26 cellular contexts compared by ENCODE assay signal in genomic region chr3:21846976-21847375, GRCh38.
"Had no signal": no experiment of that assay in that cellular context is flagged by ENCODE, and none has a peak within 500 bp of the region (broad histone marks: within the 10 kb centered on the region; RNA-seq: fewer than 3 reads in every experiment).

No MANE protein-coding gene starts in this region.

- H3K27ac Mint-ChIP-seq: activated B cell treated with CpG ODN at 0.5 μM for 24 hours; activated CD4-positive, alpha-beta memory T cell treated with anti-CD3 and anti-CD28 coated beads for 36 hours; activated naive CD8-positive, alpha-beta T cell treated with anti-CD3 and anti-CD28 coated beads, Interleukin-2, amount 10 ng/mL, durations not matched to agents 7 days and 5 days; activated T-helper 17 cell treated with anti-CD3 and anti-CD28 coated beads, Interleukin-2, amount 50 U/mL, for 72 hours; brain; memory B cell; naive thymus-derived CD4-positive, alpha-beta T cell; neural progenitor cell; stimulated activated naive CD8-positive, alpha-beta T cell treated with anti-CD3 and anti-CD28 coated beads, Interleukin-15, amount 100 ng/mL, for 72 hours; T-cell had no signal

- H3K36me3 Mint-ChIP-seq: activated CD4-positive, alpha-beta memory T cell treated with anti-CD3 and anti-CD28 coated beads for 36 hours; activated naive CD8-positive, alpha-beta T cell treated with anti-CD3 and anti-CD28 coated beads, Interleukin-2, amount 10 ng/mL, durations not matched to agents 7 days and 5 days; brain; memory B cell; naive thymus-derived CD4-positive, alpha-beta T cell; neural progenitor cell; T-cell had no signal

- H3K9me3 Mint-ChIP-seq: activated B cell treated with CpG ODN at 0.5 μM for 24 hours; activated naive CD8-positive, alpha-beta T cell treated with anti-CD3 and anti-CD28 coated beads, Interleukin-2, amount 10 ng/mL, durations not matched to agents 7 days and 5 days; brain; memory B cell; neural progenitor cell; stimulated activated naive CD8-positive, alpha-beta T cell treated with anti-CD3 and anti-CD28 coated beads, Interleukin-15, amount 100 ng/mL, for 72 hours had no signal

- DNase-seq: activated B cell treated with CpG ODN at 0.5 μM for 24 hours; activated CD4-positive, alpha-beta memory T cell treated with anti-CD3 and anti-CD28 coated beads for 36 hours; activated CD4-positive, alpha-beta T cell treated with anti-CD3 and anti-CD28 coated beads for 4 hours; activated naive CD4-positive, alpha-beta T cell treated with Interleukin-2 at 50 U/mL for 16 hours; activated naive CD8-positive, alpha-beta T cell treated with anti-CD3 and anti-CD28 coated beads, Interleukin-2, amount 10 ng/mL, durations not matched to agents 7 days and 5 days; erythroblast; glutamatergic neuron; hippocampal formation; left lung; mucosa of descending colon; naive thymus-derived CD4-positive, alpha-beta T cell; stimulated activated CD4-positive, alpha-beta T cell treated with anti-CD3 and anti-CD28 coated beads, Interleukin-2, amount 100 ng/mL, for 48 hours; stimulated activated naive CD8-positive, alpha-beta T cell treated with anti-CD3 and anti-CD28 coated beads, Interleukin-15, amount 100 ng/mL, for 72 hours; T-cell; T-helper 9 cell; trophoblast cell had no signal

- H3K27me3 Mint-ChIP-seq: activated B cell treated with CpG ODN at 0.5 μM for 24 hours; activated CD4-positive, alpha-beta memory T cell treated with anti-CD3 and anti-CD28 coated beads for 36 hours; activated naive CD8-positive, alpha-beta T cell treated with anti-CD3 and anti-CD28 coated beads, Interleukin-2, amount 10 ng/mL, durations not matched to agents 7 days and 5 days; activated T-helper 17 cell treated with anti-CD3 and anti-CD28 coated beads, Interleukin-2, amount 50 U/mL, for 72 hours; brain; central memory CD8-positive, alpha-beta T cell; memory B cell; naive thymus-derived CD4-positive, alpha-beta T cell; stimulated activated naive CD8-positive, alpha-beta T cell treated with anti-CD3 and anti-CD28 coated beads, Interleukin-15, amount 100 ng/mL, for 72 hours; T-cell had no signal

- H3K9me3 ChIP-seq: left lung, mucosa of descending colon, prostate gland, right atrium auricular region, suprapubic skin had no signal

- H3K27me3 ChIP-seq: left lung, neural progenitor cell, right atrium auricular region, suprapubic skin had no signal

- H3K9ac ChIP-seq: neural progenitor cell had no signal

- H2AFZ ChIP-seq: neural progenitor cell had no signal

- ATAC-seq: activated T-helper 17 cell treated with anti-CD3 and anti-CD28 coated beads, Interleukin-2, amount 50 U/mL, for 72 hours; left lung; mucosa of descending colon; naive thymus-derived CD4-positive, alpha-beta T cell; stimulated activated naive CD8-positive, alpha-beta T cell treated with anti-CD3 and anti-CD28 coated beads, Interleukin-15, amount 100 ng/mL, for 72 hours; T-cell had no signal

- H3K27ac ChIP-seq: coronary artery, left lung, neural progenitor cell, prostate gland, right atrium auricular region, skin epidermis, suprapubic skin had no signal

- H3K4me3 ChIP-seq: coronary artery, left lung, mucosa of descending colon, neural progenitor cell, prostate gland, right atrium auricular region, skin epidermis, suprapubic skin had no signal

- H3K4me1 Mint-ChIP-seq: activated B cell treated with CpG ODN at 0.5 μM for 24 hours; activated naive CD8-positive, alpha-beta T cell treated with anti-CD3 and anti-CD28 coated beads, Interleukin-2, amount 10 ng/mL, durations not matched to agents 7 days and 5 days; activated T-helper 17 cell treated with anti-CD3 and anti-CD28 coated beads, Interleukin-2, amount 50 U/mL, for 72 hours; central memory CD8-positive, alpha-beta T cell; memory B cell; naive thymus-derived CD4-positive, alpha-beta T cell; stimulated activated naive CD8-positive, alpha-beta T cell treated with anti-CD3 and anti-CD28 coated beads, Interleukin-15, amount 100 ng/mL, for 72 hours; T-cell had no signal

- H3K4me3 Mint-ChIP-seq: activated B cell treated with CpG ODN at 0.5 μM for 24 hours; activated CD4-positive, alpha-beta memory T cell treated with anti-CD3 and anti-CD28 coated beads for 36 hours; activated naive CD8-positive, alpha-beta T cell treated with anti-CD3 and anti-CD28 coated beads, Interleukin-2, amount 10 ng/mL, durations not matched to agents 7 days and 5 days; activated T-helper 17 cell treated with anti-CD3 and anti-CD28 coated beads, Interleukin-2, amount 50 U/mL, for 72 hours; brain; central memory CD8-positive, alpha-beta T cell; memory B cell; naive thymus-derived CD4-positive, alpha-beta T cell; neural progenitor cell; stimulated activated naive CD8-positive, alpha-beta T cell treated with anti-CD3 and anti-CD28 coated beads, Interleukin-15, amount 100 ng/mL, for 72 hours; T-cell had no signal

- H3K4me1 ChIP-seq: left lung, prostate gland, right atrium auricular region, suprapubic skin had no signal

- H3K4me2 ChIP-seq: neural progenitor cell had no signal

- H3K36me3 ChIP-seq: left lung, neural progenitor cell, prostate gland, right atrium auricular region, suprapubic skin had no signal
